30 cellular contexts compared by ENCODE assay signal in genomic region chrX:46739736-46740135, GRCh38.
"Had no signal": no experiment of that assay in that cellular context is flagged by ENCODE, and none has a peak within 500 bp of the region (broad histone marks: within the 10 kb centered on the region; RNA-seq: fewer than 3 reads in every experiment).

No MANE protein-coding gene starts in this region.

- DNase-seq: activated CD4-positive, alpha-beta memory T cell treated with anti-CD3 and anti-CD28 coated beads for 36 hours; activated CD4-positive, alpha-beta T cell treated with anti-CD3 and anti-CD28 coated beads, Interleukin-2, amount 10 ng/mL, durations not matched to agents 7 days and 5 days; activated CD4-positive, CD25-positive, alpha-beta regulatory T cell; activated CD8-positive, alpha-beta memory T cell treated with anti-CD3 and anti-CD28 coated beads for 24 hours; activated effector memory CD4-positive, alpha-beta T cell treated with anti-CD3 and anti-CD28 coated beads, Interleukin-2, amount 50 U/mL, for 16 hours; activated naive CD4-positive, alpha-beta T cell treated with Interleukin-2 at 50 U/mL for 16 hours; activated naive CD8-positive, alpha-beta T cell treated with anti-CD3 and anti-CD28 coated beads, Interleukin-2, amount 50 U/mL, for 24 hours; activated T-cell treated with anti-CD3 and anti-CD28 coated beads, Interleukin-2, amount 50 U/mL, for 4 hours; amniotic stem cell; body of pancreas; central memory CD4-positive, alpha-beta T cell; MG63; MV-4-11; NCI-H1092 treated with DMSO at 0.1 percent for 48 hours; NCI-H1417 treated with DMSO at 0.1 percent for 48 hours; NCI-H1694; NCI-H2029; NCI-H345; NCI-H510A; NCI-H526 treated with DMSO at 0.1 percent for 48 hours; NCI-H82; Peyer's patch; Right ventricle myocardium superior; SJCRH30; SW 1271 had no signal

- H3K4me1 ChIP-seq: ascending aorta, body of pancreas, Peyer's patch, SJCRH30 had no signal

- ATAC-seq: activated naive CD4-positive, alpha-beta T cell treated with anti-CD3 and anti-CD28 coated beads, Interleukin-2, amount 50 U/mL, for 72 hours; activated naive CD8-positive, alpha-beta T cell treated with anti-CD3 and anti-CD28 coated beads, Interleukin-2, amount 50 U/mL, for 24 hours; activated T-cell treated with anti-CD3 and anti-CD28 coated beads, Interleukin-2, amount 50 U/mL, for 4 hours; body of pancreas; SK-N-SH treated with all-trans-retinoic acid at 6 μM for 48 hours had no signal

- H3K27me3 ChIP-seq: ascending aorta, body of pancreas, MG63, Peyer's patch, SJCRH30 had no signal

- H3K27ac ChIP-seq: ascending aorta, body of pancreas, Peyer's patch, RWPE1, SJCRH30 had no signal

- H3K9me3 ChIP-seq: body of pancreas, Peyer's patch, SJCRH30 had no signal

- H3K4me3 ChIP-seq: ascending aorta, body of pancreas, MG63, Peyer's patch, SJCRH30 had no signal

- FAIRE-seq: bronchial epithelial cell had no signal

- H3K36me3 ChIP-seq: ascending aorta, MG63, Peyer's patch, SJCRH30 had no signal
